In the genomic region with DNA sequence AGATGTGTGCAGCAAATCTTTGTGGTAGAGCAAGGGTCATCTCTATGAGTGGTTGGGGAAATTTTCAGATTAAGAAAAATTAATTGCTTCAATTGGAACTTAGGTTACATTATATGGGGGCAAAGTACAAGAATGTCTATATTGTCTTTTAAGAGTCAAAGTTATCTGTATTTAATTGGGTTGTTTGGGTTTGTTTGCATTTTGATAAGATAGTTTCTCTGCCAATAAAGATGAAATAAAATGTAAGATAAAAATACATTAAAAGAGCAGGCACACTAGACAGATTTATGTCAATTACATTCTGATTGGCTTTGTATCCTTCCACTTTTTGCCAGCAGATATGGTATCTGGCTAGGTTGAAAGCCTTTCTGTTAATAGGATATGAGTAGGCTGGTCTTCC, we compare ENCODE assay signal across 26 cellular contexts.
DNase-seq lines count a peak whose midpoint lies in the region; ATAC-seq, FAIRE-seq and TF ChIP-seq lines count a peak whose summit lies in the region.
"Had no signal": no experiment of that assay in that cellular context is flagged by ENCODE, and none has a peak within 500 bp of the region (broad histone marks: within the 10 kb centered on the region; RNA-seq: fewer than 3 reads in every experiment).

No MANE protein-coding gene starts in this region.

- in situ Hi-C loops in gastrocnemius medialis (cut with MboI; ENCODE audit: low sequenced_read_pairs in 4 of 4), result no loop called here

- H3K27me3 ChIP-seq in pancreas (no peaks in the 10 kb centered on the region), gastrocnemius medialis (no peaks in the 10 kb centered on the region)
- H3K27me3 ChIP-seq: BE2C, BLaER1 had no signal

- ATAC-seq in left colon, result peak; percentile 79
- ATAC-seq in pancreas, result no peak
- ATAC-seq in HG03045 (IDR thresholded peaks at IDR 0.05; ENCODE audit: unreplicated experiment), result no peak
- ATAC-seq in HG03439 (IDR thresholded peaks at IDR 0.05; ENCODE audit: unreplicated experiment), result no peak
- ATAC-seq in gastrocnemius medialis, result no peak
- ATAC-seq: GM12878 had no signal

- H3K9me3 ChIP-seq in pancreas, result no peaks in the 10 kb centered on the region
- no peaks in the 10 kb centered on the region for H3K9me3 ChIP-seq in gastrocnemius medialis
- H3K9me3 ChIP-seq: BE2C, BLaER1 had no signal

- H3K36me3 ChIP-seq in pancreas, result no peaks in the 10 kb centered on the region
- H3K36me3 ChIP-seq in gastrocnemius medialis, result no peaks in the 10 kb centered on the region
- H3K36me3 ChIP-seq: BE2C, BLaER1 had no signal

- no peak for TF ChIP-seq POLR2A in gastrocnemius medialis (IDR thresholded peaks at IDR 0.05)

- H3K4me1 ChIP-seq in pancreas (no peaks in the 10 kb centered on the region), gastrocnemius medialis (no peaks in the 10 kb centered on the region)
- H3K4me1 ChIP-seq: BE2C, BLaER1 had no signal

- no peak overlapping the region for H3K4me3 ChIP-seq in pancreas
- H3K4me3 ChIP-seq in gastrocnemius medialis, result no peak overlapping the region
- H3K4me3 ChIP-seq: BLaER1, GM12878 had no signal

- H3K27ac ChIP-seq in pancreas (no peak overlapping the region), gastrocnemius medialis (no peak overlapping the region)
- H3K27ac ChIP-seq: BLaER1 had no signal

- TF ChIP-seq CTCF in pancreas (IDR thresholded peaks at IDR 0.05) (no peak), gastrocnemius medialis (IDR thresholded peaks at IDR 0.05 in 4 of 5, conservative IDR thresholded peaks at IDR 0.05 in 1 of 5) (no peak)

- intact Hi-C loops in left colon (cut with DNase I, micrococcal nuclease) (no loop called here), pancreas (cut with DNase I) (no loop called here), gastrocnemius medialis (cut with DNase I; ENCODE audit: low total_unique reads) (no loop called here)

- peak; percentile 23 for FAIRE-seq in pancreas (lab: Jason Lieb, UNC)
- FAIRE-seq: A204.1, GM12878, GM12892, GM18507, GM19239 had no signal

- no peak for DNase-seq in left colon
- no peak for DNase-seq in pancreas
- DNase-seq in gastrocnemius medialis, result no peak
- DNase-seq: 8988T; ACHN; BE2C; C1 segment of cervical spinal cord; CD4-positive, alpha-beta memory T cell; CD4-positive, CD25-positive, alpha-beta regulatory T cell; CD8-positive, alpha-beta memory T cell; COR-L47; DMS 273 treated with DMSO at 0.1 percent for 48 hours; DMS153; DMS53; DMS79; DND-41; EL; GDM1 had no signal
